ENCODE assay signal across 8 cellular contexts in genomic region chr11:119727523-119728081, GRCh38. TPM values are rescaled to one million over a fixed set of nuclear protein-coding genes. Genes with fewer than 3 reads are reported as not detected.
DNase-seq lines count a peak whose midpoint lies in the region; ATAC-seq, FAIRE-seq and TF ChIP-seq lines count a peak whose summit lies in the region.

No MANE protein-coding gene starts in this region.

- intact Hi-C loops in K562 (cut with micrococcal nuclease): loop anchor here (2.0 to 5.0 kb wide), 3 partner anchors 61 to 380 kb away; no protein-coding TSS in a partner anchor

- no peak for FAIRE-seq in K562 (lab: Jason Lieb, UNC)

- H3K27me3 ChIP-seq in K562 (ENCODE audit: control insufficient read depth in 2 of 2, insufficient read depth in 2 of 2, low read length in 2 of 2): peaks cover 24 to 59% of the 10 kb centered on the region in 2 experiments; a peak in 3 of 5 replicates

- in situ Hi-C loops in K562 (cut with MboI): no loop called here

- no peak for TF ChIP-seq CTCF in K562 (IDR thresholded peaks at IDR 0.05 in 2 of 3, conservative IDR thresholded peaks at IDR 0.05 in 1 of 3; ENCODE audit: insufficient read depth in 2 of 3, low read depth in 1 of 3, low read length in 3 of 3)

- no peaks in the 10 kb centered on the region for H3K79me2 ChIP-seq in K562 (ENCODE audit: control insufficient read depth, insufficient read depth, low read length)

- no peak overlapping the region for H3K4me3 ChIP-seq in K562

- BruUV-seq in K562 (replicated peaks; lab: Mats Ljungman, UMichigan): no TSS peak

- no peak overlapping the region for H3K9ac ChIP-seq in K562 (ENCODE audit: insufficient read depth in 1 of 2, low read depth in 2 of 2, low read length in 2 of 2)

- CTCF ChIA-PET in K562 (lab: Yijun Ruan, JAX; ENCODE audit: low intra/inter-chr PET ratio): no interaction called here

- H4K20me1 ChIP-seq in K562 (replicated peaks; ENCODE audit: control insufficient read depth, insufficient read depth, low read length): no peaks in the 10 kb centered on the region

- H3K36me3 Mint-ChIP-seq in immature natural killer cell: no peaks in the 10 kb centered on the region
- H3K36me3 Mint-ChIP-seq in stimulated activated naive CD8-positive, alpha-beta T cell treated with anti-CD3 and anti-CD28 coated beads, Interleukin-15, Interleukin-2, amounts not matched to agents 100 ng/mL and 50 ng/mL, for 24 hours (ENCODE audit: low read depth): no peaks in the 10 kb centered on the region

- peaks cover 11 to 20% (median 18%) of the 10 kb centered on the region in 3 donors for H3K27me3 Mint-ChIP-seq in immature natural killer cell (ENCODE audit: low read depth in 3 of 3)
- peaks cover 28% of the 10 kb centered on the region for H3K27me3 Mint-ChIP-seq in stimulated activated naive CD8-positive, alpha-beta T cell treated with anti-CD3 and anti-CD28 coated beads, Interleukin-15, Interleukin-2, amounts not matched to agents 100 ng/mL and 50 ng/mL, for 24 hours

- H3K27ac ChIP-seq in K562 (ENCODE audit: extremely low read depth, low read depth, low read length): no peak overlapping the region

- ATAC-seq in K562: no peak

- H3K4me1 Mint-ChIP-seq in immature natural killer cell: peaks cover 8 to 22% of the 10 kb centered on the region in 2 donors
- H3K4me1 Mint-ChIP-seq in stimulated activated naive CD8-positive, alpha-beta T cell treated with anti-CD3 and anti-CD28 coated beads, Interleukin-15, Interleukin-2, amounts not matched to agents 100 ng/mL and 50 ng/mL, for 24 hours (ENCODE audit: low read depth): peaks cover 18% of the 10 kb centered on the region

- peak overlapping the region; percentile 92 to 97 (median 93) for H3K4me3 Mint-ChIP-seq in immature natural killer cell
- peak overlapping the region; percentile 82 for H3K4me3 Mint-ChIP-seq in stimulated activated naive CD8-positive, alpha-beta T cell treated with anti-CD3 and anti-CD28 coated beads, Interleukin-15, Interleukin-2, amounts not matched to agents 100 ng/mL and 50 ng/mL, for 24 hours

- no peaks in the 10 kb centered on the region for H3K9me3 Mint-ChIP-seq in immature natural killer cell
- no peaks in the 10 kb centered on the region for H3K9me3 Mint-ChIP-seq in stimulated activated naive CD8-positive, alpha-beta T cell treated with anti-CD3 and anti-CD28 coated beads, Interleukin-15, Interleukin-2, amounts not matched to agents 100 ng/mL and 50 ng/mL, for 24 hours

- no peaks in the 10 kb centered on the region for H3K36me3 ChIP-seq in K562 (ENCODE audit: control insufficient read depth, insufficient read depth, low read length)

- no peaks in the 10 kb centered on the region for H3K9me3 ChIP-seq in K562 (replicated peaks; ENCODE audit: control insufficient read depth, insufficient read depth, low read depth, low read length)

- peaks cover 0 to 25% of the 10 kb centered on the region in 2 experiments; a peak in 2 of 5 replicates for H3K4me1 ChIP-seq in K562 (replicated peaks in 1 of 2; ENCODE audit: control insufficient read depth in 2 of 2, insufficient read depth in 2 of 2, low read length in 2 of 2)

- no peak for TF ChIP-seq EP300 in K562 (IDR thresholded peaks at IDR 0.05; ENCODE audit: low read length)

- H2AFZ ChIP-seq in K562 (ENCODE audit: low read depth, low read length): no peak overlapping the region

- no peaks in the 10 kb centered on the region for H3K9me1 ChIP-seq in K562 (ENCODE audit: control insufficient read depth, insufficient read depth, low read length)

- H3K4me2 ChIP-seq in K562 (ENCODE audit: insufficient read depth, low read length): no peak overlapping the region

- TF ChIP-seq RAD21 in K562 (CRISPR knock-in tag; conservative IDR thresholded peaks at IDR 0.05 in 1 of 2, IDR thresholded peaks at IDR 0.05 in 1 of 2): no peak

- WGBS in K562 (ENCODE audit: insufficient coverage, low coverage, missing lambda C conversion rate): 3% methylated on average over 25 of the region's 45 CpGs

- peak; percentile 36 for DNase-seq in NCI-H2029 (lab: John Stamatoyannopoulos, UW)
- DNase-seq in NCI-H2029 treated with DMSO at 0.1 percent for 48 hours (lab: John Stamatoyannopoulos, UW): no peak
- peak; percentile 25 for DNase-seq in NCI-H1092 (lab: John Stamatoyannopoulos, UW)
- DNase-seq in K562 (ENCODE audit: extremely low read depth in 1 of 4, low spot score in 3 of 4): peak in 3 of 4 experiments; percentile 23 to 45 (median 39)
- peak; percentile 13 to 23 (median 14) for DNase-seq in immature natural killer cell
- no peak for DNase-seq in NCI-H446 treated with DMSO at 0.1 percent for 48 hours (lab: John Stamatoyannopoulos, UW)
- no peak for DNase-seq in COR-L47 (lab: John Stamatoyannopoulos, UW)

- peak overlapping the region in 3 of 6 donors; percentile 68 to 87 (median 72) for H3K27ac Mint-ChIP-seq in immature natural killer cell
- H3K27ac Mint-ChIP-seq in stimulated activated naive CD8-positive, alpha-beta T cell treated with anti-CD3 and anti-CD28 coated beads, Interleukin-15, Interleukin-2, amounts not matched to agents 100 ng/mL and 50 ng/mL, for 24 hours: no peak overlapping the region

- POLR2A ChIA-PET in K562 (lab: Yijun Ruan, JAX): no interaction called here

- no peak for TF ChIP-seq POLR2A in K562 (conservative IDR thresholded peaks at IDR 0.05)

TF ChIP-seq in K562, 482 proteins besides CTCF, POLR2A, EP300 and RAD21 (continues in another document):
- no peak for TF ChIP-seq HNRNPUL1 (IDR thresholded peaks at IDR 0.05; ENCODE audit: low read length)
- TF ChIP-seq TBL1XR1 (IDR thresholded peaks at IDR 0.05; ENCODE audit: low read length in 2 of 2): no peak
- no peak for TF ChIP-seq USF2 (CRISPR knock-in tag; IDR thresholded peaks at IDR 0.05)
- TF ChIP-seq HINFP (tag; conservative IDR thresholded peaks at IDR 0.05; ENCODE audit: low read depth): no peak
- TF ChIP-seq HNRNPL (IDR thresholded peaks at IDR 0.05; ENCODE audit: low read depth, low read length): no peak
- TF ChIP-seq ELK1 (CRISPR knock-in tag; IDR thresholded peaks at IDR 0.05): no peak
- no peak for TF ChIP-seq CTBP1 (IDR thresholded peaks at IDR 0.05; ENCODE audit: borderline replicate concordance)
- TF ChIP-seq ZNF23 (CRISPR knock-in tag; IDR thresholded peaks at IDR 0.05): no peak
- no peak for TF ChIP-seq NCOA2 (IDR thresholded peaks at IDR 0.05; ENCODE audit: partially characterized antibody in 2 of 2)

RNA-seq across cellular contexts. Expression of gene NECTIN1, which starts 1.4 kb away (rescaled TPM):
- 0.42 TPM in 1 of 2 replicates, not detected in the other for total RNA-seq in K562 (2011; cell fraction: chromatin; rRNA removed; ENCODE audit: low replicate concordance)
- total RNA-seq in K562 (2011; cell fraction: nucleolus; rRNA removed): 0.26 and 1.7 TPM in 2 replicates
- total RNA-seq in K562 (2011; cell fraction: nucleoplasm; rRNA removed): 0.38 and 1.0 TPM in 2 replicates
- total RNA-seq in K562 (2014; rRNA removed) (0.09 and 0.33 TPM in 2 replicates), K562 (2014; rRNA removed; fragmentation: Illumina TruSeq; extraction: Trizol) (0.25 TPM in 1 of 2 replicates, not detected in the other), K562 (2015; rRNA removed; fragmentation: Illumina TruSeq; extraction: Trizol) (not detected in 2 replicates), K562 (2021) (0.53 and 0.74 TPM in 2 replicates)
- polyA plus RNA-seq in K562 (2011; rRNA removed) (0.09 and 0.11 TPM in 2 replicates), K562 (2014; fragmentation: Illumina TruSeq; extraction: Trizol) (0.45 and 0.69 TPM in 2 replicates), K562 (2014; fragmentation: Nextera tagmentation; extraction: Ambion mirVana) (under 1 TPM in 1 of 2 experiments, not detected in 1; 0.21 TPM), K562 (2014; rRNA removed) (0.09 and 0.23 TPM in 2 replicates), immature natural killer cell (under 1 TPM in 2 of 3 donors, not detected in 1; 0.41 to 0.52 TPM)
- 0.13 and 0.25 TPM in 2 replicates for polyA plus RNA-seq in K562 (2011; cell fraction: cytosol; rRNA removed)
- polyA plus RNA-seq in K562 (2011; cell fraction: nucleus; rRNA removed): 0.43 TPM in 1 of 2 replicates, not detected in the other
- polyA plus RNA-seq in K562 (2012): 0.12 and 0.48 TPM in 2 replicates
- polyA minus RNA-seq in K562 (2011; rRNA and poly(A)+ RNA removed): 0.39 TPM in 1 of 2 replicates, not detected in the other
- not detected in 2 replicates for polyA minus RNA-seq in K562 (2011; cell fraction: cytosol; rRNA and poly(A)+ RNA removed)
- not detected in 2 replicates for polyA minus RNA-seq in K562 (2011; cell fraction: nucleus; rRNA and poly(A)+ RNA removed)

Comparison
In these comparisons a context has a peak if more than half of its experiments do, and no peak if none do; other contexts are left out.
1. DNase-seq: peak in NCI-H2029 (single experiment), NCI-H1092 (single experiment), K562 (3 of 4) and immature natural killer cell (3 of 3); none in NCI-H2029 treated with DMSO at 0.1 percent for 48 hours (single experiment), NCI-H446 treated with DMSO at 0.1 percent for 48 hours (single experiment) and COR-L47 (single experiment).